2 cellular contexts compared by ENCODE assay signal in genomic region chr16:1260101-1260670, GRCh38.
TF ChIP-seq lines count a peak whose summit lies in the region.

No MANE protein-coding gene starts in this region.

TF ChIP-seq in HEK293, 187 proteins besides CTCF, POLR2A, EP300 and RAD21:
- no peak for TF ChIP-seq GLI2 (tag by site-specific recombination; IDR thresholded peaks at IDR 0.05; ENCODE audit: borderline replicate concordance, low read depth)
- 0 out of 2 replicates have a peak, but pooled peaks have one; percentile 12 for TF ChIP-seq KLF1 (tag by site-specific recombination; IDR thresholded peaks at IDR 0.05)
TF ChIP-seq in HEK293: peak in this region for 1.

TF ChIP-seq in H1, 55 proteins besides CTCF, POLR2A, EP300 and RAD21:
- TF ChIP-seq YY1 (IDR thresholded peaks at IDR 0.05; ENCODE audit: low read depth, low read length): no peak
- TF ChIP-seq SP2 (IDR thresholded peaks at IDR 0.05; ENCODE audit: low read length): no peak
- TF ChIP-seq SP4 (IDR thresholded peaks at IDR 0.05; ENCODE audit: low read length): no peak
- no peak for TF ChIP-seq ATF2 (IDR thresholded peaks at IDR 0.05; ENCODE audit: low read length)
- TF ChIP-seq KDM5A (IDR thresholded peaks at IDR 0.05; ENCODE audit: low read length): no peak
- no peak for TF ChIP-seq POU5F1 (IDR thresholded peaks at IDR 0.05; ENCODE audit: low read depth, low read length)
- no peak for TF ChIP-seq CHD7 (IDR thresholded peaks at IDR 0.05; ENCODE audit: insufficient replicate concordance, low read length)
- TF ChIP-seq GABPA (IDR thresholded peaks at IDR 0.05; ENCODE audit: borderline replicate concordance, insufficient read depth, low read length): no peak
- TF ChIP-seq SIN3A (conservative IDR thresholded peaks at IDR 0.05 in 1 of 2, IDR thresholded peaks at IDR 0.05 in 1 of 2; ENCODE audit: low read depth in 1 of 2, low read length in 2 of 2): no peak
- TF ChIP-seq RBBP5 (IDR thresholded peaks at IDR 0.05; ENCODE audit: borderline replicate concordance, low read depth, low read length): no peak
- no peak for TF ChIP-seq SRF (IDR thresholded peaks at IDR 0.05; ENCODE audit: low read depth, low read length)
- no peak for TF ChIP-seq E2F6 (IDR thresholded peaks at IDR 0.05)
